Comparison of ENCODE assay signal across 27 cellular contexts in genomic region chr4:9600246-9600645, GRCh38.
"Had no signal": no experiment of that assay in that cellular context is flagged by ENCODE, and none has a peak within 500 bp of the region (broad histone marks: within the 10 kb centered on the region; RNA-seq: fewer than 3 reads in every experiment).

No MANE protein-coding gene starts in this region.

- H3K9me3 Mint-ChIP-seq: natural killer cell; stimulated activated effector memory CD8-positive, alpha-beta T cell treated with anti-CD3 and anti-CD28 coated beads, Interleukin-12 subunit alpha, Interleukin-12 subunit beta, amount 100 ng/mL, for 72 hours had no signal

- H3K9me3 ChIP-seq: heart right ventricle, pancreas, prostate gland, suprapubic skin, thoracic aorta, tibial artery, upper lobe of right lung had no signal

- H3K36me3 ChIP-seq: heart right ventricle, left ventricle myocardium inferior, pancreas, prostate gland, suprapubic skin, thoracic aorta, tibial artery, upper lobe of right lung had no signal

- H3K27me3 Mint-ChIP-seq: stimulated activated naive CD8-positive, alpha-beta T cell treated with anti-CD3 and anti-CD28 coated beads, Interleukin-15, Interleukin-2, amounts not matched to agents 100 ng/mL and 50 ng/mL, for 24 hours had no signal

- H3K27ac Mint-ChIP-seq: nephron progenitor cell; stimulated activated naive CD8-positive, alpha-beta T cell treated with anti-CD3 and anti-CD28 coated beads, Interleukin-15, Interleukin-2, amounts not matched to agents 100 ng/mL and 50 ng/mL, for 24 hours had no signal

- H3K4me3 ChIP-seq: heart right ventricle, hepatocyte, left ventricle myocardium inferior, lung, pancreas, prostate gland, skin epidermis, suprapubic skin, thoracic aorta, tibial artery, upper lobe of right lung had no signal

- H3K4me1 ChIP-seq: pancreas, prostate gland, tibial artery, upper lobe of right lung had no signal

- H3K4me2 ChIP-seq: hepatocyte had no signal

- ATAC-seq: heart right ventricle; natural killer cell; pancreas; right cardiac atrium; sciatic nerve; stimulated activated effector memory CD8-positive, alpha-beta T cell treated with anti-CD3 and anti-CD28 coated beads, Interleukin-12 subunit alpha, Interleukin-12 subunit beta, amount 100 ng/mL, for 72 hours; upper lobe of right lung had no signal

- H3K27ac ChIP-seq: heart right ventricle, hepatocyte, left ventricle myocardium inferior, pancreas, prostate gland, skin epidermis, suprapubic skin, thoracic aorta, tibial artery, upper lobe of right lung had no signal

- H2AFZ ChIP-seq: hepatocyte had no signal

- H3K27me3 ChIP-seq: heart right ventricle, hepatocyte, pancreas, suprapubic skin, tibial artery, upper lobe of right lung had no signal

- H3K4me3 Mint-ChIP-seq: naive B cell; natural killer cell; nephron progenitor cell; stimulated activated effector memory CD8-positive, alpha-beta T cell treated with anti-CD3 and anti-CD28 coated beads, Interleukin-12 subunit alpha, Interleukin-12 subunit beta, amount 100 ng/mL, for 72 hours; stimulated activated naive CD8-positive, alpha-beta T cell treated with anti-CD3 and anti-CD28 coated beads, Interleukin-15, Interleukin-2, amounts not matched to agents 100 ng/mL and 50 ng/mL, for 24 hours had no signal

- H3K36me3 Mint-ChIP-seq: naive B cell, natural killer cell had no signal

- H3K79me2 ChIP-seq: hepatocyte had no signal

- DNase-seq: heart right ventricle; islet precursor cell; left ventricle myocardium inferior; naive B cell; natural killer cell; nephron progenitor cell; pancreas; posterior cingulate gyrus; retina; right cardiac atrium; stimulated activated CD4-positive, alpha-beta T cell treated with anti-CD3 and anti-CD28 coated beads, Interleukin-12 subunit alpha, Interleukin-12 subunit beta, amount 100 ng/mL, for 4 hours; stimulated activated CD4-positive, alpha-beta T cell treated with anti-CD3 and anti-CD28 coated beads, Interleukin-15, amount 100 ng/mL, for 24 hours; stimulated activated CD4-positive, alpha-beta T cell treated with anti-CD3 and anti-CD28 coated beads, Interleukin-2, amount 100 ng/mL, for 24 hours; stimulated activated CD4-positive, alpha-beta T cell treated with anti-CD3 and anti-CD28 coated beads, Interleukin-4, amount 100 ng/mL, for 1 hour; stimulated activated naive CD4-positive, alpha-beta T cell; tibial artery; trophoblast cell; upper lobe of right lung had no signal
